Comparison of ENCODE assay signal across 10 cellular contexts in the genomic region with DNA sequence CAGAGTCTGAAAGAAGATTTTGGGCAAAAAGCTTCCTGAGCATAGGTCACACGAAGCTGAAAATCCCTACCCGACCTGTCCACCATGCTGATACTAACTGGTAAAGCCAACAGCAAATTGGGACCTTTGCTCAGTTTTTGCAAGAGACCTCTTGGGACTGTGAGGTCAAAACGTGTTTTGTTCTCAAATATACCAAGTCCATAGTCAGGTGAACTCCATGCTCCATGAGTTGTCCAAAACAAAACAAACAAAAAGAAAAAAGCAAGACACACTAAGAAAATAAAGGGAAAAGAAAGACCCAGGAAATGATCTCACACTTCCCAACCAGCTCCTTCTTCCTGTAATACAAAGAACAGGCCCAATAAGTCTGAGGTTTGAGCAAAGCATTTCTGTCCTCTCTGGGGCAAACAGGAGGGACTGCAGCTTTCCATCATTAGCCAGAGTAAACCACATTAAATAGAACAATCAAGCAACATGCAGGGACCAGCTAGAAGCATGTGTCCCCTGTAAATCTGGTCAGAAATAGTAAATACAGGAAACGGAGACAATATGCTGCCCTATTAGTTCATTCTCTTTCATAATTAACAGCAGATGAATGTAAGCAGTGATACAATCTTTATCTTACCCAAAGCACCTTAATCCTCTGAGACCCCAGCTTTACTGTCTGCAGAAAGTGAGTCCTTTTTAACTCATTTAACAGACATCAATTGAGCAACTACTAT.
DNase-seq lines count a peak whose midpoint lies in the region; ATAC-seq and TF ChIP-seq lines count a peak whose summit lies in the region.
"Had no signal": no experiment of that assay in that cellular context is flagged by ENCODE, and none has a peak within 500 bp of the region (broad histone marks: within the 10 kb centered on the region; RNA-seq: fewer than 3 reads in every experiment).

No MANE protein-coding gene starts in this region.

- no peak for TF ChIP-seq CTCF in AG10803 (conservative IDR thresholded peaks at IDR 0.05; ENCODE audit: low read length)
- no peak for TF ChIP-seq CTCF in IMR-90 (conservative IDR thresholded peaks at IDR 0.05; ENCODE audit: low read depth, low read length)
- no peak for TF ChIP-seq CTCF in brain (conservative IDR thresholded peaks at IDR 0.05)

- H3K4me1 ChIP-seq in IMR-90 (ENCODE audit: control insufficient read depth, insufficient read depth, low read length) = peaks cover 15% of the 10 kb centered on the region

- no peaks in the 10 kb centered on the region for H3K36me3 ChIP-seq in IMR-90 (ENCODE audit: control insufficient read depth, insufficient read depth, low read length)

- in situ Hi-C loops in IMR-90 (cut with MboI; ENCODE audit: low sequenced_read_pairs) = no loop called here

- peak overlapping the region; percentile 46 for H2AFZ ChIP-seq in IMR-90 (replicated peaks; ENCODE audit: low read length, poor library complexity)

- H3K4ac ChIP-seq in IMR-90 (ENCODE audit: low read depth, low read length) = peak overlapping the region; percentile 34

- H4K20me1 ChIP-seq in IMR-90 (ENCODE audit: insufficient read depth, low read length) = no peaks in the 10 kb centered on the region

- H3K9ac ChIP-seq in IMR-90 (ENCODE audit: low read depth, low read length) = no peak overlapping the region

- peak overlapping the region; percentile 72 to 76 for H4K8ac ChIP-seq in IMR-90 (ENCODE audit: low read depth in 2 of 2, low read length in 2 of 2)

- ATAC-seq in IMR-90 (ENCODE audit: low read depth) (peak; percentile 24), left lobe of liver (peak; percentile 78), GM19324 (IDR thresholded peaks at IDR 0.05; ENCODE audit: low FRiP score, unreplicated experiment) (no peak)

- peaks cover 6% of the 10 kb centered on the region; the same call in 1 of the 2 replicates for H3K9me1 ChIP-seq in IMR-90 (ENCODE audit: insufficient read depth, low read length)

- peaks cover 29% of the 10 kb centered on the region for H3K4me1 Mint-ChIP-seq in brain

- BruUV-seq in IMR-90 (replicated peaks; lab: Mats Ljungman, UMichigan) = no TSS peak

- no peak for TF ChIP-seq RAD21 in IMR-90 (IDR thresholded peaks at IDR 0.05; ENCODE audit: low read length)

- H3K27me3 ChIP-seq in IMR-90 (ENCODE audit: control insufficient read depth, insufficient read depth, low read length) = no peaks in the 10 kb centered on the region

- H4K5ac ChIP-seq in IMR-90 (ENCODE audit: low read depth, low read length) = peak overlapping the region; percentile 9

- H2BK5ac ChIP-seq in IMR-90 (ENCODE audit: low read depth, low read length, poor library complexity, severe bottlenecking) = peak overlapping the region; percentile 15

- no peak overlapping the region for H3K4me2 ChIP-seq in IMR-90 (ENCODE audit: low read depth, low read length)

- H2BK15ac ChIP-seq in IMR-90 (ENCODE audit: low read depth, low read length) = peak overlapping the region; percentile 75; the same call in 2 of the 3 replicates

- H3K4me3 Mint-ChIP-seq in brain = peak overlapping the region in 1 of 5 experiments; percentile 10
- H3K4me3 Mint-ChIP-seq: activated CD4-positive, alpha-beta memory T cell treated with anti-CD3 and anti-CD28 coated beads for 36 hours had no signal

- H4K91ac ChIP-seq in IMR-90 (ENCODE audit: insufficient read depth, low read depth, low read length) = peak overlapping the region; percentile 42

- dilution Hi-C loops in IMR-90 (cut with HindIII; ENCODE audit: low sequenced_read_pairs, unreplicated experiment) = no loop called here

- peak overlapping the region; percentile 60 for H2BK20ac ChIP-seq in IMR-90 (ENCODE audit: low read depth, low read length)

- H3K56ac ChIP-seq in IMR-90 (ENCODE audit: extremely low read depth, insufficient read depth, low read length) = no peak overlapping the region

- H3K27ac ChIP-seq in IMR-90 (ENCODE audit: insufficient read depth, low read length) = 0 out of 2 replicates have a peak overlapping the region, but pooled peaks have one; percentile 10

- H2AK5ac ChIP-seq in IMR-90 (ENCODE audit: low read depth, low read length) = peak overlapping the region; percentile 45; the same call in 1 of the 2 replicates

- peak; percentile 37 for DNase-seq in AG10803 (ENCODE audit: low read depth)
- no peak for DNase-seq in IMR-90
- peak; percentile 82 for DNase-seq in left lobe of liver (ENCODE audit: low spot score)
- DNase-seq in cerebellar nuclear complex (lab: John Stamatoyannopoulos, UW) = no peak
- DNase-seq in LoVo (ENCODE audit: low spot score) = no peak
- no peak for DNase-seq in OCI-M1 (lab: John Stamatoyannopoulos, UW)
- DNase-seq: activated CD4-positive, alpha-beta memory T cell treated with anti-CD3 and anti-CD28 coated beads for 36 hours; kidney had no signal

- POLR2A ChIA-PET in IMR-90 (lab: Charles Lee; ENCODE audit: unreplicated experiment) = no interaction called here

- TF ChIP-seq POLR2A in IMR-90 (IDR thresholded peaks at IDR 0.05; ENCODE audit: low read depth, low read length) = no peak

- no peak overlapping the region for H2AK9ac ChIP-seq in IMR-90 (replicated peaks; ENCODE audit: low read depth, low read length, poor library complexity)

- no peak overlapping the region for H3K4me3 ChIP-seq in AG10803 (ENCODE audit: low read length)
- H3K4me3 ChIP-seq in IMR-90 (ENCODE audit: insufficient read depth, low read depth, low read length) = no peak overlapping the region

- H3K9me3 ChIP-seq in IMR-90 (ENCODE audit: control insufficient read depth, insufficient read depth, low read length) = no peaks in the 10 kb centered on the region

- H2BK120ac ChIP-seq in IMR-90 (ENCODE audit: low read depth, low read length) = peak overlapping the region; percentile 62

- H3K27me3 Mint-ChIP-seq in brain = peaks cover 3% of the 10 kb centered on the region
- H3K27me3 Mint-ChIP-seq: activated CD4-positive, alpha-beta memory T cell treated with anti-CD3 and anti-CD28 coated beads for 36 hours had no signal

- peak overlapping the region; percentile 38 for H3K14ac ChIP-seq in IMR-90 (replicated peaks; ENCODE audit: low read depth, low read length)

- CTCF ChIA-PET in IMR-90 (lab: Yijun Ruan, JAX) = no interaction called here

- whole genome bisulfite sequencing in IMR-90 (ENCODE audit: extremely low coverage in 2 of 2, insufficient read length in 1 of 2), 2 experiments = 100% methylated on average over 2 of the region's 4 CpGs; no CpG with 5 or more reads in 1 of the 2 experiments

- H3K23ac ChIP-seq in IMR-90 (ENCODE audit: low read depth, low read length) = peak overlapping the region; percentile 44; the same call in 1 of the 2 replicates

- H3K79me1 ChIP-seq in IMR-90 (ENCODE audit: low read depth in 1 of 2, low read length in 2 of 2) = no peaks in the 10 kb centered on the region

- intact Hi-C loops in IMR-90 (cut with micrococcal nuclease) = no loop called here

- peak overlapping the region; percentile 66 for H3K18ac ChIP-seq in IMR-90 (ENCODE audit: low read depth, low read length)

- H3K27ac Mint-ChIP-seq in brain = peak overlapping the region; percentile 77 to 89 (median 83)
- H3K27ac Mint-ChIP-seq: activated CD4-positive, alpha-beta memory T cell treated with anti-CD3 and anti-CD28 coated beads for 36 hours had no signal

- no peaks in the 10 kb centered on the region for H3K36me3 Mint-ChIP-seq in brain
- H3K36me3 Mint-ChIP-seq: activated CD4-positive, alpha-beta memory T cell treated with anti-CD3 and anti-CD28 coated beads for 36 hours had no signal

- H3K9me3 Mint-ChIP-seq in brain = no peaks in the 10 kb centered on the region
- H3K9me3 Mint-ChIP-seq: activated CD4-positive, alpha-beta memory T cell treated with anti-CD3 and anti-CD28 coated beads for 36 hours had no signal

TF ChIP-seq in IMR-90, 13 proteins besides CTCF, POLR2A, EP300 and RAD21:
- no peak for TF ChIP-seq MAFK (IDR thresholded peaks at IDR 0.05; ENCODE audit: low read depth, low read length)
- TF ChIP-seq NFE2L2 (IDR thresholded peaks at IDR 0.05; ENCODE audit: low read depth, low read length) = no peak
- no peak for TF ChIP-seq RFX5 (IDR thresholded peaks at IDR 0.05; ENCODE audit: low read depth, low read length)
- no peak for TF ChIP-seq CEBPB (IDR thresholded peaks at IDR 0.05; ENCODE audit: low read depth, low read length)

Comparison
In these comparisons a context has a peak if more than half of its experiments do, and no peak if none do; other contexts are left out.
1. DNase-seq: peak in AG10803 (single experiment) and left lobe of liver (single experiment); none in IMR-90 (single experiment), cerebellar nuclear complex (0 of 2), LoVo (single experiment) and OCI-M1 (single experiment).